Comparison of ENCODE assay signal across 15 cellular contexts in the genomic region with DNA sequence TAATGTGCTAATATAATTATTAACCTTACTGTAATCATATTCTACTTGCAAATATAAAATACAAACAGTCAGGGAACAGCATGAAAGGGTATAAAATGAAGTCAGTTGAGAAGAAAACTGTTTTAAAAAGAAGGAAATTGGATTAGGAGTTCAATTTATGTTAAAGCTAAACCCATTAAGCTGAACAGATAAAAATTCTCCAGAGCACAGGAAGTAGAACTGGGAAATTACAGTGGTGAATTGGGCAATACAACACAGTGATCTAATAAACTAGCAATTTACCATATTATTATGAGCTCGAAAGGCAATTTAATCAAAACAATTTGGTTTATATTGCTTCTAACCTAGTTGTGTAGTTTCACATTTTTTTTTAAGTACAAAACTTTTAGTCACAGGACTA.
"Had no signal": no experiment of that assay in that cellular context is flagged by ENCODE, and none has a peak within 500 bp of the region (broad histone marks: within the 10 kb centered on the region; RNA-seq: fewer than 3 reads in every experiment).

No MANE protein-coding gene starts in this region.

- H3K9me3 ChIP-seq: adrenal gland, sigmoid colon, thyroid gland had no signal

- DNase-seq: activated CD4-positive, alpha-beta T cell treated with anti-CD3 and anti-CD28 coated beads for 36 hours; activated CD4-positive, alpha-beta T cell treated with anti-CD3 and anti-CD28 coated beads, Interleukin-2, amount 50 U/mL, for 48 hours; activated gamma-delta T cell; adrenal gland; dermis blood vessel endothelial cell; effector memory CD4-positive, alpha-beta T cell; esophagus squamous epithelium; heart right ventricle; nucleus accumbens; sigmoid colon; spleen; stimulated activated naive B cell treated with anti-CD40 and anti-IgM and Interleukin-4, amounts not matched to agents 10 μg/mL and 1 μg/mL and 100 μg/mL, for 72 hours; thyroid gland had no signal

- H3K4me1 ChIP-seq: adrenal gland, esophagus squamous epithelium, heart right ventricle, sigmoid colon, spleen, thyroid gland had no signal

- ATAC-seq: activated CD4-positive, alpha-beta T cell treated with anti-CD3 and anti-CD28 coated beads for 36 hours; activated naive CD4-positive, alpha-beta T cell treated with anti-CD3 and anti-CD28 coated beads, Interleukin-2, amount 50 U/mL, for 72 hours; heart right ventricle; stimulated activated naive B cell treated with anti-CD40 and anti-IgM and Interleukin-4, amounts not matched to agents 10 μg/mL and 1 μg/mL and 100 μg/mL, for 72 hours; WTC11 had no signal

- H3K36me3 ChIP-seq: adrenal gland, esophagus squamous epithelium, heart right ventricle, sigmoid colon, spleen, thyroid gland had no signal

- H3K4me3 ChIP-seq: adrenal gland, esophagus squamous epithelium, heart right ventricle, sigmoid colon, spleen, thyroid gland had no signal

- H3K27ac ChIP-seq: adrenal gland, esophagus squamous epithelium, heart right ventricle, sigmoid colon, spleen, thyroid gland had no signal

- H3K27me3 ChIP-seq: adrenal gland, esophagus squamous epithelium, heart right ventricle, sigmoid colon, spleen, thyroid gland had no signal
